12 cellular contexts compared by ENCODE assay signal in the genomic region with DNA sequence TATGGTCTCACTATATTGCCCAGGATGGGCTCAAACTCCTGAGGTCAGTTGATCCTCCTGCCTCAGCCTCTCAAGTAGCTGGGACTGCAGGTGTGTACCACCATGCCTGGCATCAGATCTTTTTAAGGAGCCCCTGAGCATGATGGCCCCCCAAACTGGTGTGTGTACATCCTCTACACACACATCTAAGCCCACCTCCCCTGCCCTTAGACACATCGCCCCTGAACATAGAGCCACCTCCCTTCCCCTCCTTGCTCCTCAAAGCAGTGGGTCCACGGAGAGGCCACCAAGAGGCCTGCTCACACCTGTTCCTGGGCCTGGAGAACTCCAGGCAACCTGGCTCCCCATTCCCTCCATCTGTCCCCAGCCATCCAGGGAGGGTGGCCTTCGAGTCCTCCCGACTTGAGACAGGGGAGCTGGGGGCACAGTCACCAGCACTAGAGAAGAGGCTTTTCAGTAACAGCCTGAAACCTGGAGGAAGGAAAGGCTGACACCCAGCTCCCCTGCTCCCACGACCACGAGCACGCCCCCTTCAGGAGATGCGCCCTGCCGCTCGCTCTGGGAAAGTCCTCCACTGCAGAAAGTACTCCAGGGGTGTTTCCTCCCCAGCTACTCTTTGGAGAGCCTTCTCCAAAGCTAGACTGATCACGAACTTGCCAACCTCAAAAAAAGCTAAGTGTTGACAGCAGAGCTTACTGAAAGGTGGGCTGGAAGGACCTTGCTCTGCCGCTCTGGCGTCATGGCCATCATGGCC. TPM values are rescaled to one million over a fixed set of nuclear protein-coding genes. Genes with fewer than 3 reads are reported as not detected.
DNase-seq lines count a peak whose midpoint lies in the region; ATAC-seq and TF ChIP-seq lines count a peak whose summit lies in the region.
"Had no signal": no experiment of that assay in that cellular context is flagged by ENCODE, and none has a peak within 500 bp of the region (broad histone marks: within the 10 kb centered on the region; RNA-seq: fewer than 3 reads in every experiment).

No MANE protein-coding gene starts in this region.

- peaks cover 14% of the 10 kb centered on the region for H3K27me3 Mint-ChIP-seq in activated naive CD4-positive, alpha-beta T cell treated with anti-CD3 and anti-CD28 coated beads, Interleukin-2, amount 10 ng/mL, durations not matched to agents 7 days and 5 days
- no peaks in the 10 kb centered on the region for H3K27me3 Mint-ChIP-seq in activated T-helper 17 cell treated with anti-CD3 and anti-CD28 coated beads, Interleukin-2, amount 50 U/mL, for 72 hours

- H3K36me3 ChIP-seq in lower lobe of right lung (no peaks in the 10 kb centered on the region), upper lobe of right lung (no peaks in the 10 kb centered on the region)

- H3K9me3 Mint-ChIP-seq in activated naive CD4-positive, alpha-beta T cell treated with anti-CD3 and anti-CD28 coated beads, Interleukin-2, amount 10 ng/mL, durations not matched to agents 7 days and 5 days, result peaks cover 11% of the 10 kb centered on the region
- H3K9me3 Mint-ChIP-seq in activated T-helper 17 cell treated with anti-CD3 and anti-CD28 coated beads, Interleukin-2, amount 50 U/mL, for 72 hours, result no peaks in the 10 kb centered on the region

- H3K4me3 ChIP-seq in lower lobe of right lung (no peak overlapping the region), upper lobe of right lung (no peak overlapping the region)

- H3K27me3 ChIP-seq in lower lobe of right lung (ENCODE audit: low read depth) (peaks cover 3% of the 10 kb centered on the region), upper lobe of right lung (no peaks in the 10 kb centered on the region)

- intact Hi-C loops in lower lobe of right lung (cut with DNase I) (no loop called here), upper lobe of right lung (cut with DNase I) (no loop called here)

- DNase-seq in activated naive CD4-positive, alpha-beta T cell treated with anti-CD3 and anti-CD28 coated beads, Interleukin-2, amount 10 ng/mL, durations not matched to agents 7 days and 5 days, result no peak
- DNase-seq in activated naive CD4-positive, alpha-beta T cell (lab: John Stamatoyannopoulos, UW), result no peak
- DNase-seq in lower lobe of right lung (no peak), upper lobe of right lung (no peak), DMS79 (lab: John Stamatoyannopoulos, UW) (no peak), HCEC 1CT (no peak), foreskin melanocyte (no peak)
- DNase-seq: AML-193, NCI-H1105 treated with DMSO at 0.1 percent for 48 hours had no signal

- H3K4me1 ChIP-seq in lower lobe of right lung, result peaks cover 63% of the 10 kb centered on the region
- H3K4me1 ChIP-seq in upper lobe of right lung, result peaks cover 52% of the 10 kb centered on the region

- CTCF ChIA-PET in activated naive CD4-positive, alpha-beta T cell treated with anti-CD3 and anti-CD28 coated beads, Interleukin-2, amount 10 ng/mL, durations not matched to agents 7 days and 5 days (lab: Charles Lee), result interaction anchor here (0.6 to 7.2 kb wide), 15 partner anchors 9 to 120 kb away, joined by 3 to 83 read pairs (median 4); a partner anchor contains a TSS

- peaks cover 4% of the 10 kb centered on the region for H3K36me3 Mint-ChIP-seq in activated naive CD4-positive, alpha-beta T cell treated with anti-CD3 and anti-CD28 coated beads, Interleukin-2, amount 10 ng/mL, durations not matched to agents 7 days and 5 days
- H3K36me3 Mint-ChIP-seq in activated T-helper 17 cell treated with anti-CD3 and anti-CD28 coated beads, Interleukin-2, amount 50 U/mL, for 72 hours (ENCODE audit: low read depth), result no peaks in the 10 kb centered on the region

- H3K4me3 Mint-ChIP-seq in activated naive CD4-positive, alpha-beta T cell treated with anti-CD3 and anti-CD28 coated beads, Interleukin-2, amount 10 ng/mL, durations not matched to agents 7 days and 5 days, result peak overlapping the region; percentile 9
- H3K4me3 Mint-ChIP-seq in activated T-helper 17 cell treated with anti-CD3 and anti-CD28 coated beads, Interleukin-2, amount 50 U/mL, for 72 hours, result peak overlapping the region; percentile 59
- H3K4me3 Mint-ChIP-seq: memory B cell had no signal

- TF ChIP-seq CTCF in lower lobe of right lung (IDR thresholded peaks at IDR 0.05), result no peak
- TF ChIP-seq CTCF in upper lobe of right lung (IDR thresholded peaks at IDR 0.05), result no peak

- H3K9me3 ChIP-seq in lower lobe of right lung (no peaks in the 10 kb centered on the region), upper lobe of right lung (no peaks in the 10 kb centered on the region)

- H3K4me1 Mint-ChIP-seq in activated naive CD4-positive, alpha-beta T cell treated with anti-CD3 and anti-CD28 coated beads, Interleukin-2, amount 10 ng/mL, durations not matched to agents 7 days and 5 days, result peaks cover 36% of the 10 kb centered on the region
- peaks cover 15% of the 10 kb centered on the region for H3K4me1 Mint-ChIP-seq in activated T-helper 17 cell treated with anti-CD3 and anti-CD28 coated beads, Interleukin-2, amount 50 U/mL, for 72 hours

- H3K27ac ChIP-seq in lower lobe of right lung, result peak overlapping the region; percentile 69
- H3K27ac ChIP-seq in upper lobe of right lung, result peak overlapping the region; percentile 68
- H3K27ac ChIP-seq: VCaP had no signal

- peak; percentile 17 for ATAC-seq in activated T-helper 17 cell treated with anti-CD3 and anti-CD28 coated beads, Interleukin-2, amount 50 U/mL, for 72 hours (replicated peaks)
- ATAC-seq in lower lobe of right lung (no peak), upper lobe of right lung (no peak)

- H3K27ac Mint-ChIP-seq in activated naive CD4-positive, alpha-beta T cell treated with anti-CD3 and anti-CD28 coated beads, Interleukin-2, amount 10 ng/mL, durations not matched to agents 7 days and 5 days, result peak overlapping the region; percentile 78
- H3K27ac Mint-ChIP-seq in activated T-helper 17 cell treated with anti-CD3 and anti-CD28 coated beads, Interleukin-2, amount 50 U/mL, for 72 hours, result peak overlapping the region; percentile 93
- H3K27ac Mint-ChIP-seq: memory B cell had no signal

RNA-seq across cellular contexts. Expression of a gene that starts 12.6 kb away (rescaled TPM):
- total RNA-seq in activated T-helper 17 cell treated with anti-CD3 and anti-CD28 coated beads, Interleukin-2, amount 50 U/mL, for 72 hours, result 1 to 10 TPM; 2.9 to 3.2 TPM
- 11.3 TPM for total RNA-seq in lower lobe of right lung
- total RNA-seq in upper lobe of right lung, result 0.43 TPM

RNA-seq across cellular contexts. Expression of a gene that starts 12.8 kb away (rescaled TPM):
- total RNA-seq in activated T-helper 17 cell treated with anti-CD3 and anti-CD28 coated beads, Interleukin-2, amount 50 U/mL, for 72 hours, result under 1 TPM; 0.32 to 0.37 TPM
- total RNA-seq in lower lobe of right lung (0.18 TPM), upper lobe of right lung (not detected)

RNA-seq across cellular contexts. Expression of a gene that starts 34.9 kb away (rescaled TPM):
- total RNA-seq in activated T-helper 17 cell treated with anti-CD3 and anti-CD28 coated beads, Interleukin-2, amount 50 U/mL, for 72 hours, result 10 to 100 TPM; 43.0 to 54.9 TPM
- total RNA-seq in lower lobe of right lung (69.2 TPM), upper lobe of right lung (70.5 TPM)

RNA-seq across cellular contexts. Expression of a gene that starts 53.4 kb away (rescaled TPM):
- total RNA-seq in activated T-helper 17 cell treated with anti-CD3 and anti-CD28 coated beads, Interleukin-2, amount 50 U/mL, for 72 hours, result 10 to 100 TPM; 29.3 to 41.4 TPM
- total RNA-seq in lower lobe of right lung, result 4.7 TPM
- 4.7 TPM for total RNA-seq in upper lobe of right lung
